ENCODE assay signal across 10 cellular contexts in genomic region chr5:123545506-123545905, GRCh38. TPM values are rescaled to one million over a fixed set of nuclear protein-coding genes. Genes with fewer than 3 reads are reported as not detected.
DNase-seq lines count a peak whose midpoint lies in the region; ATAC-seq, FAIRE-seq and TF ChIP-seq lines count a peak whose summit lies in the region.
"Had no signal": no experiment of that assay in that cellular context is flagged by ENCODE, and none has a peak within 500 bp of the region (broad histone marks: within the 10 kb centered on the region; RNA-seq: fewer than 3 reads in every experiment).

No MANE protein-coding gene starts in this region.

- H3K27ac ChIP-seq in pancreas (no peak overlapping the region), tibial artery (no peak overlapping the region)
- H3K27ac ChIP-seq: BLaER1 had no signal

- H3K9me3 ChIP-seq in pancreas: no peaks in the 10 kb centered on the region
- H3K9me3 ChIP-seq in tibial artery: no peaks in the 10 kb centered on the region
- H3K9me3 ChIP-seq: BLaER1 had no signal

- TF ChIP-seq CTCF in choroid plexus epithelial cell (conservative IDR thresholded peaks at IDR 0.05; ENCODE audit: low read depth, low read length) (peak; percentile 54), pancreas (IDR thresholded peaks at IDR 0.05) (no peak), tibial artery (IDR thresholded peaks at IDR 0.05) (peak in 1 of 2 experiments; percentile 10)

- DNase-seq in NCI-H524 (lab: John Stamatoyannopoulos, UW): peak; percentile 1 to 48
- DNase-seq in NCI-H524 treated with DMSO at 0.1 percent for 48 hours (lab: John Stamatoyannopoulos, UW): no peak
- peak; percentile 36 for DNase-seq in NCI-H748 treated with DMSO at 0.1 percent for 48 hours (lab: John Stamatoyannopoulos, UW)
- DNase-seq in choroid plexus epithelial cell (ENCODE audit: low read depth): peak; percentile 30
- no peak for DNase-seq in pancreas
- DNase-seq in tibial artery: no peak
- DNase-seq in T-helper 1 cell: no peak
- DNase-seq: activated naive CD8-positive, alpha-beta T cell treated with anti-CD3 and anti-CD28 coated beads, Interleukin-2, amount 10 ng/mL, durations not matched to agents 7 days and 5 days had no signal

- peaks cover 0 to 6% (median 0%) of the 10 kb centered on the region in 3 donors for H3K4me1 ChIP-seq in pancreas
- peaks cover 0 to 8% (median 3%) of the 10 kb centered on the region in 4 donors for H3K4me1 ChIP-seq in tibial artery

- FAIRE-seq in pancreas (lab: Jason Lieb, UNC): peak; percentile 39

- intact Hi-C loops in pancreas (cut with DNase I): no loop called here
- intact Hi-C loops in tibial artery (cut with DNase I; ENCODE audit: low total_unique reads): no loop called here

- 74 to 77% methylated on average over 7 of the region's 7 CpGs for WGBS in pancreas, 2 donors

- no peak for ATAC-seq in pancreas
- ATAC-seq in HG02759 (IDR thresholded peaks at IDR 0.05; ENCODE audit: unreplicated experiment): no peak

- H3K4me3 ChIP-seq in choroid plexus epithelial cell (ENCODE audit: low read depth, low read length) (no peak overlapping the region), pancreas (no peak overlapping the region), tibial artery (no peak overlapping the region)
- H3K4me3 ChIP-seq: BLaER1 had no signal

- H3K27me3 ChIP-seq in pancreas (no peaks in the 10 kb centered on the region), tibial artery (no peaks in the 10 kb centered on the region)
- H3K27me3 ChIP-seq: BLaER1 had no signal

- H3K36me3 ChIP-seq in pancreas: no peaks in the 10 kb centered on the region
- H3K36me3 ChIP-seq in tibial artery: no peaks in the 10 kb centered on the region

RNA-seq across cellular contexts. Expression of gene CSNK1G3, which starts 33.5 kb away (rescaled TPM):
- total RNA-seq in pancreas: 10 to 100 TPM; 11.3 to 29.0 (median 16.7) TPM
- polyA plus RNA-seq in pancreas: 1 to 10 TPM; 3.9 to 6.0 TPM

Comparison
In these comparisons a context has a peak if more than half of its experiments do, and no peak if none do; other contexts are left out.
1. DNase-seq: peak in NCI-H524 (2 of 2), NCI-H748 treated with DMSO at 0.1 percent for 48 hours (single experiment) and choroid plexus epithelial cell (single experiment); none in NCI-H524 treated with DMSO at 0.1 percent for 48 hours (single experiment), pancreas (0 of 6), tibial artery (0 of 2) and T-helper 1 cell (0 of 5).